1 cellular context compared by ENCODE assay signal in the genomic region with DNA sequence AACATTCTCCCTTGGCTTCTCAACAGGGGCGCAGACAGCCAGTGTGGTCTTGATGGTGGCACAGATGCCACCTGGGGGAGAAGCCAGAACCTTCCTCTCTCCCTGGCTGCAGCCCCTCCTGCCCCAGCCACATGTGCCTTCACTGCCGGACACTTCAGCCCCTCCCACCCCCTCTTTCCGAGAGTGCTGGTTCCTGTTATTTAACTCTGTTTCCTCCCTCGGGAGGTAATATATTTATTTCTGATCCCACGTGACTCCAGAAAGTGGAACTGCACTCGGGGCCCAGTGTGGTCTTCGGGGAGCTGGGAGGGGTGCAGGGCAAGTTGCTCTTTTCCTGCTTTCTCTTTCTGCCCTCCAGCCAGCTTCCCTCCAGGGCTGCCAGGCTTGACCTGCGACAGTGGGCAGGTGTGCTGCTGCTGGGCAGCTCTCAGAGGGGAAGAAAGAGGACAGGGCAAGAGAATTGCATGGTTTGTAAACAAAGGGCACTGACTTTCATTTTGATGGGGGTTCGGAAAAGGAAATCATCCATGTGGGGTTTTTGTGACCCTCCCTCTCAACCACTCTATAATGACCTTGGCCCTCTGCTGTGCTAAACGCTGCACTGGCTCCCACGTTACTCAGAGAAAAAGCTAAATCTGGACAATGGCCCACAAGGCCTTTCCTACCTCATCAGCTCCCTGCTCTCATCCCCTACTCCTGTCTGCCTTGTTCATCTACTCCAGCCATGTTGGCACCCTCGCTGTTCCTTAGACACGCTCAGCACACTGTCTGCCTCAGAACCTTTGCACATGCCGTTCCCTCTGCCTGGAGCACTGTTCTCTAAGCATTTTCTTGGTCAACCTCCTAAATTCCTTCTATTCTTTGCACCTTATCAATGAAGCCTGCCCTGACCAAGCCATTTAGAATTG.
TF ChIP-seq lines count a peak whose summit lies in the region.

No MANE protein-coding gene starts in this region.

TF ChIP-seq in GM23338, 12 proteins besides CTCF, POLR2A, EP300 and RAD21 (continued from another document):
- TF ChIP-seq, protein P1, sequence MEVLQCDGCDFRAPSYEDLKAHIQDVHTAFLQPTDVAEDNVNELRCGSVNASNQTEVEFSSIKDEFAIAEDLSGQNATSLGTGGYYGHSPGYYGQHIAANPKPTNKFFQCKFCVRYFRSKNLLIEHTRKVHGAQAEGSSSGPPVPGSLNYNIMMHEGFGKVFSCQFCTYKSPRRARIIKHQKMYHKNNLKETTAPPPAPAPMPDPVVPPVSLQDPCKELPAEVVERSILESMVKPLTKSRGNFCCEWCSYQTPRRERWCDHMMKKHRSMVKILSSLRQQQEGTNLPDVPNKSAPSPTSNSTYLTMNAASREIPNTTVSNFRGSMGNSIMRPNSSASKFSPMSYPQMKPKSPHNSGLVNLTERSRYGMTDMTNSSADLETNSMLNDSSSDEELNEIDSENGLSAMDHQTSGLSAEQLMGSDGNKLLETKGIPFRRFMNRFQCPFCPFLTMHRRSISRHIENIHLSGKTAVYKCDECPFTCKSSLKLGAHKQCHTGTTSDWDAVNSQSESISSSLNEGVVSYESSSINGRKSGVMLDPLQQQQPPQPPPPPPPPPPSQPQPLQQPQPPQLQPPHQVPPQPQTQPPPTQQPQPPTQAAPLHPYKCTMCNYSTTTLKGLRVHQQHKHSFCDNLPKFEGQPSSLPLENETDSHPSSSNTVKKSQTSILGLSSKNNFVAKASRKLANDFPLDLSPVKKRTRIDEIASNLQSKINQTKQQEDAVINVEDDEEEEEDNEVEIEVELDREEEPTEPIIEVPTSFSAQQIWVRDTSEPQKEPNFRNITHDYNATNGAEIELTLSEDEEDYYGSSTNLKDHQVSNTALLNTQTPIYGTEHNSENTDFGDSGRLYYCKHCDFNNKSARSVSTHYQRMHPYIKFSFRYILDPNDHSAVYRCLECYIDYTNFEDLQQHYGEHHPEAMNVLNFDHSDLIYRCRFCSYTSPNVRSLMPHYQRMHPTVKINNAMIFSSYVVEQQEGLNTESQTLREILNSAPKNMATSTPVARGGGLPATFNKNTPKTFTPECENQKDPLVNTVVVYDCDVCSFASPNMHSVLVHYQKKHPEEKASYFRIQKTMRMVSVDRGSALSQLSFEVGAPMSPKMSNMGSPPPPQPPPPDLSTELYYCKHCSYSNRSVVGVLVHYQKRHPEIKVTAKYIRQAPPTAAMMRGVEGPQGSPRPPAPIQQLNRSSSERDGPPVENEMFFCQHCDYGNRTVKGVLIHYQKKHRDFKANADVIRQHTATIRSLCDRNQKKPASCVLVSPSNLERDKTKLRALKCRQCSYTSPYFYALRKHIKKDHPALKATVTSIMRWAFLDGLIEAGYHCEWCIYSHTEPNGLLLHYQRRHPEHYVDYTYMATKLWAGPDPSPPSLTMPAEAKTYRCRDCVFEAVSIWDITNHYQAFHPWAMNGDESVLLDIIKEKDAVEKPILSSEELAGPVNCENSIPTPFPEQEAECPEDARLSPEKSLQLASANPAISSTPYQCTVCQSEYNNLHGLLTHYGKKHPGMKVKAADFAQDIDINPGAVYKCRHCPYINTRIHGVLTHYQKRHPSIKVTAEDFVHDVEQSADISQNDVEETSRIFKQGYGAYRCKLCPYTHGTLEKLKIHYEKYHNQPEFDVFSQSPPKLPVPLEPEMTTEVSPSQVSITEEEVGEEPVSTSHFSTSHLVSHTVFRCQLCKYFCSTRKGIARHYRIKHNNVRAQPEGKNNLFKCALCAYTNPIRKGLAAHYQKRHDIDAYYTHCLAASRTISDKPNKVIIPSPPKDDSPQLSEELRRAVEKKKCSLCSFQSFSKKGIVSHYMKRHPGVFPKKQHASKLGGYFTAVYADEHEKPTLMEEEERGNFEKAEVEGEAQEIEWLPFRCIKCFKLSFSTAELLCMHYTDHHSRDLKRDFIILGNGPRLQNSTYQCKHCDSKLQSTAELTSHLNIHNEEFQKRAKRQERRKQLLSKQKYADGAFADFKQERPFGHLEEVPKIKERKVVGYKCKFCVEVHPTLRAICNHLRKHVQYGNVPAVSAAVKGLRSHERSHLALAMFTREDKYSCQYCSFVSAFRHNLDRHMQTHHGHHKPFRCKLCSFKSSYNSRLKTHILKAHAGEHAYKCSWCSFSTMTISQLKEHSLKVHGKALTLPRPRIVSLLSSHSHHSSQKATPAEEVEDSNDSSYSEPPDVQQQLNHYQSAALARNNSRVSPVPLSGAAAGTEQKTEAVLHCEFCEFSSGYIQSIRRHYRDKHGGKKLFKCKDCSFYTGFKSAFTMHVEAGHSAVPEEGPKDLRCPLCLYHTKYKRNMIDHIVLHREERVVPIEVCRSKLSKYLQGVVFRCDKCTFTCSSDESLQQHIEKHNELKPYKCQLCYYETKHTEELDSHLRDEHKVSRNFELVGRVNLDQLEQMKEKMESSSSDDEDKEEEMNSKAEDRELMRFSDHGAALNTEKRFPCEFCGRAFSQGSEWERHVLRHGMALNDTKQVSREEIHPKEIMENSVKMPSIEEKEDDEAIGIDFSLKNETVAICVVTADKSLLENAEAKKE (CRISPR knock-in tag; IDR thresholded peaks at IDR 0.05) = no peak
- TF ChIP-seq POLR2AphosphoS5 (IDR thresholded peaks at IDR 0.05; ENCODE audit: low read depth) = no peak
- TF ChIP-seq ZNF331 (CRISPR knock-in tag; IDR thresholded peaks at IDR 0.05; ENCODE audit: low read depth) = no peak
- TF ChIP-seq NANOG (IDR thresholded peaks at IDR 0.05; ENCODE audit: borderline replicate concordance) = no peak
- TF ChIP-seq CREB1 (CRISPR knock-in tag; IDR thresholded peaks at IDR 0.05; ENCODE audit: low read depth) = no peak
- no peak for TF ChIP-seq STAT1 (IDR thresholded peaks at IDR 0.05; ENCODE audit: unreplicated experiment)
- no peak for TF ChIP-seq JUNB (IDR thresholded peaks at IDR 0.05; ENCODE audit: unreplicated experiment)
- TF ChIP-seq ZNF114 (CRISPR knock-in tag; IDR thresholded peaks at IDR 0.05) = no peak
TF ChIP-seq in GM23338: peak in this region for 0.
